6 cellular contexts compared by ENCODE assay signal in the genomic region with DNA sequence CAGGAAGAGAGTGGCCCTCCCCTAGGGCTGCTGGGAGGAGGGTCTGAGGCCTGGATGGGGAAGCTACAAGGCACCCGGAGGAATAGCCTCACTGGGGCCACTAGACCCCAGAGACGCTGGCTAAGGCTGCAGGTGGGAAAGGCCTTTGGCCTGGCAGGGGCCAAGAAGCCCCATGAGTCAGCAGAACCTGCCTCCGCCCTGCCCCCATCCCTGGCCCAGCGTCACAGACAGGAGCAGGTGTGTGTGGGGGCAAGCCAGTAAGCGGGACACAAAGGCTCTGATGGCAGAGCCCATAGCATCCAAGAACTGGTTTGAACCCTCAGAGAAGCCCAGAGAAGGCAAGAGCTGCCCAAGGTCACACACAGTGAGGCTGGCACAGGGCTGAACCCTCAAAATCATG. TPM values are rescaled to one million over a fixed set of nuclear protein-coding genes. Genes with fewer than 3 reads are reported as not detected.
"Had no signal": no experiment of that assay in that cellular context is flagged by ENCODE, and none has a peak within 500 bp of the region (broad histone marks: within the 10 kb centered on the region; RNA-seq: fewer than 3 reads in every experiment).

No MANE protein-coding gene starts in this region.

RNA-seq across cellular contexts. Expression of a gene that starts 27.0 kb away (rescaled TPM):
- total RNA-seq: GM23248, H4, H7, HFFc6, HT1080, IMR-90 had no signal
- polyA plus RNA-seq: IMR-90 had no signal
